ENCODE assay signal across 1 cellular context in genomic region chr20:23114448-23114847, GRCh38.
A peak's percentile ranks its signal among the peaks of the same experiment; 100 is the strongest.
TF ChIP-seq lines count a peak whose summit lies in the region.

No MANE protein-coding gene starts in this region.

TF ChIP-seq in K562, 482 proteins besides CTCF, POLR2A, EP300 and RAD21:
- TF ChIP-seq GTF2E2 (tag; IDR thresholded peaks at IDR 0.05) (no peak), ZNF449 (CRISPR knock-in tag; IDR thresholded peaks at IDR 0.05) (no peak), ZNF699 (CRISPR knock-in tag; IDR thresholded peaks at IDR 0.05; ENCODE audit: insufficient replicate concordance) (no peak), ZNF592 (IDR thresholded peaks at IDR 0.05) (peak; percentile 46; the same call in 1 of the 2 replicates), GATA2 (CRISPR knock-in tag; IDR thresholded peaks at IDR 0.05) (no peak), PHB2 (IDR thresholded peaks at IDR 0.05; ENCODE audit: low read depth) (no peak), MED1 (CRISPR knock-in tag; IDR thresholded peaks at IDR 0.05; ENCODE audit: borderline replicate concordance) (no peak), RBM22 (IDR thresholded peaks at IDR 0.05; ENCODE audit: low read depth, low read length, poor library complexity, severe bottlenecking) (no peak), MEF2A (IDR thresholded peaks at IDR 0.05; ENCODE audit: control insufficient read depth, low read depth, low read length) (peak; percentile 62; the same call in 1 of the 2 replicates), ID3 (CRISPR knock-in tag; IDR thresholded peaks at IDR 0.05) (no peak), ID3 (tag; IDR thresholded peaks at IDR 0.05) (0 out of 2 replicates have a peak, but pooled peaks have one; percentile 41), RERE (CRISPR knock-in tag; IDR thresholded peaks at IDR 0.05; ENCODE audit: borderline replicate concordance) (no peak), FOXP4 (CRISPR knock-in tag; IDR thresholded peaks at IDR 0.05; ENCODE audit: borderline replicate concordance) (no peak), L3MBTL2 (IDR thresholded peaks at IDR 0.05) (peak; percentile 30; the same call in 1 of the 2 replicates), MTA3 (IDR thresholded peaks at IDR 0.05; ENCODE audit: borderline replicate concordance) (no peak), SNAPC5 (CRISPR knock-in tag; IDR thresholded peaks at IDR 0.05) (no peak), BACH1 (tag; IDR thresholded peaks at IDR 0.05) (no peak), MEF2D (tag; conservative IDR thresholded peaks at IDR 0.05; ENCODE audit: low read depth) (peak; percentile 26; the same call in 1 of the 2 replicates), CBX2 (IDR thresholded peaks at IDR 0.05; ENCODE audit: insufficient read depth, low read length, poor library complexity, severe bottlenecking) (no peak), NR2C1 (IDR thresholded peaks at IDR 0.05) (no peak), NR2C1 (tag; IDR thresholded peaks at IDR 0.05) (no peak), HINFP (tag; conservative IDR thresholded peaks at IDR 0.05; ENCODE audit: low read depth) (no peak), NEUROD1 (IDR thresholded peaks at IDR 0.05; ENCODE audit: borderline replicate concordance, low read depth, low read length, partially characterized antibody) (no peak), SREBF1 (IDR thresholded peaks at IDR 0.05; ENCODE audit: borderline replicate concordance, low read depth, low read length) (no peak), TRIM24 (IDR thresholded peaks at IDR 0.05) (no peak)
